Comparison of ENCODE assay signal across 16 cellular contexts in the genomic region with DNA sequence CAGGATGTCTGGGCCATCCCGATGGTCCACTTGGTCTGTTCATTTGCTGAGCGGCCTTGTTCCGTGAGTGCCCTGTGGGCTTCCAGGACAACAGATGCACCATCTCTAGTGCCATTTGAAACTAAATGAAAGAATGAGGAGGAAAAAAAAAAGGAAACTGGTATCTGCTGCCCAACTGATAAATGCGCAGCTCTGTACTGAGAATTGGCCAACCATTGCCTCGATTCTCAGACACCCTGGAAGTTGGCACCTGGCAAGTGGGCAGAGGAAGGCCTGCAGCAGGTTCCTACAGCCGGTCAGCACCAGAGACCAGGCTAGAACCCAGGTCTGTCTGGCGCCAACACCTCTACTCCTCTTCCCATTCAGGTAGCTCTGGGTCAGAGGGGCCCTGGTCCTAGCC. TPM values are rescaled to one million over a fixed set of nuclear protein-coding genes. Genes with fewer than 3 reads are reported as not detected.
DNase-seq lines count a peak whose midpoint lies in the region; ATAC-seq, FAIRE-seq and TF ChIP-seq lines count a peak whose summit lies in the region.
"Had no signal": no experiment of that assay in that cellular context is flagged by ENCODE, and none has a peak within 500 bp of the region (broad histone marks: within the 10 kb centered on the region; RNA-seq: fewer than 3 reads in every experiment).

No MANE protein-coding gene starts in this region.

- H3K27me3 Mint-ChIP-seq in central memory CD8-positive, alpha-beta T cell: no peaks in the 10 kb centered on the region

- DNase-seq in G401 (ENCODE audit: low spot score) (peak; percentile 63), RWPE1 (ENCODE audit: low spot score) (no peak), pancreas (no peak), SKM-1 (lab: John Stamatoyannopoulos, UW; ENCODE audit: unreplicated experiment) (no peak)
- DNase-seq in central memory CD8-positive, alpha-beta T cell (ENCODE audit: low spot score in 2 of 2): no peak
- DNase-seq in stimulated activated naive CD8-positive, alpha-beta T cell treated with anti-CD3 and anti-CD28 coated beads, Interleukin-15, Interleukin-2, amounts not matched to agents 100 U/mL and 50 U/mL, for 24 hours: no peak
- DNase-seq: BE2C; CD8-positive, alpha-beta T cell; COR-L47; DND-41; GF-D8 had no signal

- H3K36me3 Mint-ChIP-seq in central memory CD8-positive, alpha-beta T cell (ENCODE audit: insufficient read depth): no peaks in the 10 kb centered on the region

- no peaks in the 10 kb centered on the region for H3K9me3 Mint-ChIP-seq in central memory CD8-positive, alpha-beta T cell
- H3K9me3 Mint-ChIP-seq: CD14-positive monocyte; CD8-positive, alpha-beta T cell had no signal

- intact Hi-C loops in pancreas (cut with DNase I): no loop called here

- peaks cover 28 to 32% (median 28%) of the 10 kb centered on the region in 3 donors for H3K4me1 ChIP-seq in pancreas

- POLR2A ChIA-PET in RWPE1 (lab: Yijun Ruan, JAX; ENCODE audit: low non-redundant PET): no interaction called here

- peak overlapping the region; percentile 49; the same call in 1 of the 2 replicates for H3K27ac ChIP-seq in RWPE1
- peak overlapping the region; percentile 1 to 51 (median 37) for H3K27ac ChIP-seq in pancreas

- TF ChIP-seq CTCF in RWPE1 (conservative IDR thresholded peaks at IDR 0.05; ENCODE audit: low read depth): no peak
- TF ChIP-seq CTCF in pancreas (IDR thresholded peaks at IDR 0.05): no peak

- no peaks in the 10 kb centered on the region for H3K27me3 ChIP-seq in pancreas
- H3K27me3 ChIP-seq: BE2C had no signal

- CTCF ChIA-PET in RWPE1 (lab: Yijun Ruan, JAX): no interaction called here

- H3K4me3 ChIP-seq in pancreas: no peak overlapping the region

- no peaks in the 10 kb centered on the region for H3K9me3 ChIP-seq in pancreas
- H3K9me3 ChIP-seq: BE2C had no signal

- no peak for FAIRE-seq in pancreas (lab: Jason Lieb, UNC)
- FAIRE-seq: A204.1, H54, HTR-8/SVneo had no signal

- H3K4me1 Mint-ChIP-seq in central memory CD8-positive, alpha-beta T cell: peaks cover 33% of the 10 kb centered on the region

- in situ Hi-C loops in G401 (cut with HindIII; ENCODE audit: low sequenced_read_pairs): no loop called here

- H3K4me3 Mint-ChIP-seq in central memory CD8-positive, alpha-beta T cell: no peak overlapping the region
- H3K4me3 Mint-ChIP-seq: CD14-positive monocyte; CD8-positive, alpha-beta T cell had no signal

- no peaks in the 10 kb centered on the region for H3K36me3 ChIP-seq in pancreas

- 67 to 71% methylated on average over 7 of the region's 7 CpGs for WGBS in pancreas, 2 donors

- ATAC-seq in central memory CD8-positive, alpha-beta T cell (replicated peaks; ENCODE audit: extremely low read depth, poor library complexity, severe bottlenecking): no peak
- ATAC-seq in pancreas: no peak
- no peak for ATAC-seq in HG02938 (IDR thresholded peaks at IDR 0.05; ENCODE audit: unreplicated experiment)
- ATAC-seq in stimulated activated naive CD8-positive, alpha-beta T cell treated with anti-CD3 and anti-CD28 coated beads, Interleukin-15, Interleukin-2, amounts not matched to agents 100 U/mL and 50 U/mL, for 24 hours: no peak
- ATAC-seq: CD8-positive, alpha-beta T cell had no signal

- H3K27ac Mint-ChIP-seq in central memory CD8-positive, alpha-beta T cell (ENCODE audit: low read depth): peak overlapping the region; percentile 62
- H3K27ac Mint-ChIP-seq: CD14-positive monocyte; CD8-positive, alpha-beta T cell had no signal

RNA-seq across cellular contexts. Expression of a gene that starts 18.9 kb away (rescaled TPM):
- 6.2 and 9.8 TPM in 2 replicates for total RNA-seq in G401 (2014; rRNA removed; shearing (Covaris generic))
- total RNA-seq in pancreas: 100 to 1,000 TPM in 1 of 6 donors, 10 to 100 TPM in 5; 28.9 to 143 (median 35.0) TPM
- polyA plus RNA-seq in pancreas: 10 to 100 TPM in 1 of 2 donors, 1 to 10 TPM in 1; 5.2 to 10.4 TPM
